ENCODE assay signal across 19 cellular contexts in genomic region chr6:94361304-94362060, GRCh38.
"Had no signal": no experiment of that assay in that cellular context is flagged by ENCODE, and none has a peak within 500 bp of the region (broad histone marks: within the 10 kb centered on the region; RNA-seq: fewer than 3 reads in every experiment).

No MANE protein-coding gene starts in this region.

- H3K4me1 Mint-ChIP-seq: activated B cell treated with CpG ODN at 0.5 μM for 24 hours; activated naive CD4-positive, alpha-beta T cell treated with anti-CD3 and anti-CD28 coated beads, Interleukin-2, amount 50 U/mL, for 24 hours; immature natural killer cell; T-helper 17 cell had no signal

- H3K4me1 ChIP-seq: body of pancreas had no signal

- H3K27ac ChIP-seq: body of pancreas, foreskin keratinocyte, neutrophil had no signal

- H3K36me3 ChIP-seq: neutrophil had no signal

- H3K9me3 Mint-ChIP-seq: activated naive CD4-positive, alpha-beta T cell treated with anti-CD3 and anti-CD28 coated beads, Interleukin-2, amount 50 U/mL, for 24 hours had no signal

- DNase-seq: activated B cell treated with CpG ODN at 0.5 μM for 24 hours; activated CD4-positive, alpha-beta T cell treated with anti-CD3 and anti-CD28 coated beads for 48 hours; activated CD8-positive, alpha-beta memory T cell treated with anti-CD3 and anti-CD28 coated beads, Interleukin-2, amount 50 U/mL, for 4 hours; activated CD8-positive, alpha-beta T cell treated with anti-CD3 and anti-CD28 coated beads, Interleukin-2, amount 10 ng/mL, durations not matched to agents 7 days and 5 days; activated T-cell treated with anti-CD3 and anti-CD28 coated beads, Interleukin-2, amount 50 U/mL, for 48 hours; central memory CD4-positive, alpha-beta T cell; cortex of kidney; effector CD8-positive, alpha-beta T cell; foreskin keratinocyte; head of caudate nucleus; immature natural killer cell; left colon; stimulated activated naive CD4-positive, alpha-beta T cell; T-helper 17 cell; trophoblast cell had no signal

- H3K27me3 ChIP-seq: body of pancreas, foreskin keratinocyte, neutrophil had no signal

- H3K4me3 ChIP-seq: body of pancreas, lung had no signal

- H3K27ac Mint-ChIP-seq: activated B cell treated with CpG ODN at 0.5 μM for 24 hours; activated CD8-positive, alpha-beta T cell treated with anti-CD3 and anti-CD28 coated beads, Interleukin-2, amount 10 ng/mL, durations not matched to agents 7 days and 5 days; activated naive CD4-positive, alpha-beta T cell treated with anti-CD3 and anti-CD28 coated beads, Interleukin-2, amount 50 U/mL, for 24 hours; immature natural killer cell; T-helper 17 cell had no signal

- H3K9me3 ChIP-seq: body of pancreas, neutrophil had no signal

- H3K27me3 Mint-ChIP-seq: activated B cell treated with CpG ODN at 0.5 μM for 24 hours; activated naive CD4-positive, alpha-beta T cell treated with anti-CD3 and anti-CD28 coated beads, Interleukin-2, amount 50 U/mL, for 24 hours; T-helper 17 cell had no signal

- H3K36me3 Mint-ChIP-seq: activated naive CD4-positive, alpha-beta T cell treated with anti-CD3 and anti-CD28 coated beads, Interleukin-2, amount 50 U/mL, for 24 hours; immature natural killer cell had no signal

- ATAC-seq: activated CD8-positive, alpha-beta T cell treated with anti-CD3 and anti-CD28 coated beads, Interleukin-2, amount 10 ng/mL, durations not matched to agents 7 days and 5 days; foreskin keratinocyte; left colon; T-helper 17 cell had no signal

- H3K4me3 Mint-ChIP-seq: activated B cell treated with CpG ODN at 0.5 μM for 24 hours; activated CD8-positive, alpha-beta T cell treated with anti-CD3 and anti-CD28 coated beads, Interleukin-2, amount 10 ng/mL, durations not matched to agents 7 days and 5 days; activated naive CD4-positive, alpha-beta T cell treated with anti-CD3 and anti-CD28 coated beads, Interleukin-2, amount 50 U/mL, for 24 hours; immature natural killer cell; T-helper 17 cell had no signal
